ENCODE assay signal across 13 cellular contexts in genomic region chr17:9195961-9196668, GRCh38.
A peak's percentile ranks its signal among the peaks of the same experiment; 100 is the strongest.
DNase-seq lines count a peak whose midpoint lies in the region; ATAC-seq, FAIRE-seq and TF ChIP-seq lines count a peak whose summit lies in the region.
"Had no signal": no experiment of that assay in that cellular context is flagged by ENCODE, and none has a peak within 500 bp of the region (broad histone marks: within the 10 kb centered on the region; RNA-seq: fewer than 3 reads in every experiment).

No MANE protein-coding gene starts in this region.

- H3K9me3 ChIP-seq in pancreas: no peaks in the 10 kb centered on the region

- H3K27me3 ChIP-seq in pancreas: no peaks in the 10 kb centered on the region

- no peaks in the 10 kb centered on the region for H3K36me3 ChIP-seq in pancreas

- intact Hi-C loops in pancreas (cut with DNase I): loop anchor here in 1 of 3 donors (5.0 kb wide), 1 partner anchor 49 kb away; no protein-coding TSS in a partner anchor

- TF ChIP-seq CTCF in epithelial cell of esophagus (IDR thresholded peaks at IDR 0.05; ENCODE audit: insufficient read depth, low read depth, low read length, missing control alignments): no peak
- no peak for TF ChIP-seq CTCF in pancreas (IDR thresholded peaks at IDR 0.05)

- H3K27ac ChIP-seq in pancreas: no peak overlapping the region
- H3K27ac ChIP-seq: RWPE1 had no signal

- no peak for FAIRE-seq in pancreas (lab: Jason Lieb, UNC)

- 62 to 73% methylated on average over 10 of the region's 10 CpGs for WGBS in pancreas, 2 donors

- ATAC-seq in pancreas (peak in 3 of 4 donors; percentile 56 to 70 (median 70)), HG03442 (IDR thresholded peaks at IDR 0.05; ENCODE audit: unreplicated experiment) (no peak), HG03378 (IDR thresholded peaks at IDR 0.05; ENCODE audit: unreplicated experiment) (no peak)
- ATAC-seq: sciatic nerve had no signal

- no peak overlapping the region for H3K4me3 ChIP-seq in epithelial cell of esophagus (ENCODE audit: low read length)
- H3K4me3 ChIP-seq in pancreas: no peak overlapping the region

- H3K4me1 ChIP-seq in pancreas: no peaks in the 10 kb centered on the region

- DNase-seq in ELF-1 (ENCODE audit: low read depth, low spot score) (peak; percentile 93), NCI-H345 treated with DMSO at 0.1 percent for 48 hours (lab: John Stamatoyannopoulos, UW; ENCODE audit: unreplicated experiment) (peak; percentile 14), epithelial cell of esophagus (ENCODE audit: low read depth) (peak; percentile 20), pancreas (no peak), CD1c-positive myeloid dendritic cell (ENCODE audit: extremely low spot score) (no peak), DMS114 treated with DMSO at 0.1 percent for 48 hours (lab: John Stamatoyannopoulos, UW; ENCODE audit: unreplicated experiment) (no peak)
- DNase-seq: CD4-positive, CD25-positive, alpha-beta regulatory T cell; Kasumi-1; naive B cell had no signal

Comparison
In these comparisons a context has a peak if more than half of its experiments do, and no peak if none do; other contexts are left out.
1. DNase-seq: peak in ELF-1 (single experiment), NCI-H345 treated with DMSO at 0.1 percent for 48 hours (single experiment) and epithelial cell of esophagus (single experiment); none in pancreas (0 of 6), CD1c-positive myeloid dendritic cell (single experiment) and DMS114 treated with DMSO at 0.1 percent for 48 hours (single experiment).
2. ATAC-seq: peak in pancreas (3 of 4); none in HG03442 (single experiment) and HG03378 (single experiment).